ENCODE assay signal across 1 cellular context in the genomic region with DNA sequence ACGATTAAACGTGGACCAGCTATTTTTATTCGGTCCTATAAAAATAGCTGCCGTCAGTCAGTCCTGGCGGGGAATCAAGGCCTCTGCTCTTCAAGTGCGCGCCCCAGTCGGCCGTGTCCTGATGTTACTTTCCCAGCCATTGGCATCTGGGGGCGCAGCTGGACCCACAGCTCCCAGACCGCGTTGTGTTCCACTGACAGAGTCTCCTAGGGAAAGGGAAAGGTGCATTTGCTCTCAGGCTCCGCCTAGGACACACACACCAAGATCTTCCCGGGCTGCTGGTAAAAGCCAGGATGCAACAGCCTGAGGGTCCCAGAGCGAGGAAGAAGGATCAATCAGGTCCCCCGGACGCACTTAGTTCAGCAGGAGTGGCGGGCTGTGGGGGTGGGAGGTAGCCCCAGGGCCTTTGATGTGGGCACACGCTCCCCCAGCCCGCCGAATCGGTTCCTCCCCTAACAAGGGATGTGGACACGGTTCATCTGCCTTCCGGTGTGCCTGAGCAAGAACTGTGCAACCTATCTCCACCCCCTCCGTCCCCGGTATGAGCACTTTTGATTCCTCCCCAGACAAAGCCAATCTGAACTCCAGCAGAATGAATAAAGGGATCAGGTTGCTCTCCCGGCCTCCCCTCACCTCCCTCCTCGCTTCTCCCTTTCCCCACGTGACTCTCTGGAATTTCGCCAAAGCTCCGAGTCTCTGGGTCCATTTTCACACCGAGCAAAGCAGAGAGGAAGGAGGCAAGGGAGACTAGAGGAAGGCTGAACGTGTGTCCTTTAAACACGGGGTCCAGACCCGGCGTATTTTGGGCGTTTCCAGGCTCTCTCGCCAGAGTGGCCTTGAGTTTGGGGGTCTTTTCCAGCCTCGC.
TF ChIP-seq lines count a peak whose summit lies in the region.

No MANE protein-coding gene starts in this region.

TF ChIP-seq in HepG2, 621 proteins besides CTCF, POLR2A, EP300 and RAD21 (continued from another document and continues in another):
- TF ChIP-seq AKNA (CRISPR knock-in tag; IDR thresholded peaks at IDR 0.05; ENCODE audit: borderline replicate concordance) (no peak), ZNF598 (CRISPR knock-in tag; IDR thresholded peaks at IDR 0.05; ENCODE audit: borderline replicate concordance) (no peak), ZNF841 (CRISPR knock-in tag; IDR thresholded peaks at IDR 0.05; ENCODE audit: borderline replicate concordance) (no peak), POLR2AphosphoS2 (IDR thresholded peaks at IDR 0.05; ENCODE audit: low read depth, low read length) (no peak), ZNF572 (CRISPR knock-in tag; IDR thresholded peaks at IDR 0.05) (peak; percentile 84; the same call in 1 of the 2 replicates), ZNF616 (CRISPR knock-in tag; IDR thresholded peaks at IDR 0.05; ENCODE audit: low read depth) (no peak), ZMYM2 (CRISPR knock-in tag; IDR thresholded peaks at IDR 0.05) (no peak), RBFOX2 (IDR thresholded peaks at IDR 0.05; ENCODE audit: low read depth, low read length) (peak; percentile 43; the same call in 1 of the 2 replicates), RFX3 (CRISPR knock-in tag; IDR thresholded peaks at IDR 0.05) (no peak), ERF (CRISPR knock-in tag; IDR thresholded peaks at IDR 0.05) (no peak), HNRNPL (IDR thresholded peaks at IDR 0.05; ENCODE audit: low read depth, low read length) (0 out of 2 replicates have a peak, but pooled peaks have one; percentile 63), KDM5A (IDR thresholded peaks at IDR 0.05; ENCODE audit: borderline replicate concordance, low read length) (0 out of 2 replicates have a peak, but pooled peaks have one; percentile 35), TBX3 (IDR thresholded peaks at IDR 0.05; ENCODE audit: borderline replicate concordance) (no peak), ZFP1 (CRISPR knock-in tag; IDR thresholded peaks at IDR 0.05) (0 out of 2 replicates have a peak, but pooled peaks have one; percentile 17), ZKSCAN8 (CRISPR knock-in tag; IDR thresholded peaks at IDR 0.05; ENCODE audit: borderline replicate concordance) (0 out of 2 replicates have a peak, but pooled peaks have one; percentile 40), ZNF7 (CRISPR knock-in tag; IDR thresholded peaks at IDR 0.05) (no peak), HNF4G (IDR thresholded peaks at IDR 0.05; ENCODE audit: borderline replicate concordance, low read depth, low read length) (no peak), HNF4G (CRISPR knock-in tag; IDR thresholded peaks at IDR 0.05; ENCODE audit: borderline replicate concordance, low read depth) (no peak; the same call in 1 of the 2 replicates), SATB2 (CRISPR knock-in tag; IDR thresholded peaks at IDR 0.05) (no peak), GTF3A (CRISPR knock-in tag; conservative IDR thresholded peaks at IDR 0.05) (no peak), BRF2 (CRISPR knock-in tag; IDR thresholded peaks at IDR 0.05) (no peak), PRDM15 (CRISPR knock-in tag; IDR thresholded peaks at IDR 0.05) (0 out of 2 replicates have a peak, but pooled peaks have one; percentile 35), IKZF5 (CRISPR knock-in tag; IDR thresholded peaks at IDR 0.05) (peak; percentile 70), ZNF17 (CRISPR knock-in tag; IDR thresholded peaks at IDR 0.05) (no peak), ZNF260 (CRISPR knock-in tag; IDR thresholded peaks at IDR 0.05; ENCODE audit: borderline replicate concordance, low read depth) (no peak), ZNF317 (CRISPR knock-in tag; IDR thresholded peaks at IDR 0.05) (0 out of 2 replicates have a peak, but pooled peaks have one; percentile 34), GABPA (IDR thresholded peaks at IDR 0.05; ENCODE audit: low read depth, low read length) (peak; percentile 51), GABPA (CRISPR knock-in tag; IDR thresholded peaks at IDR 0.05; ENCODE audit: low read depth) (peak; percentile 53), ZNF12 (CRISPR knock-in tag; IDR thresholded peaks at IDR 0.05) (no peak), NFE2L2 (IDR thresholded peaks at IDR 0.05; ENCODE audit: low read length) (no peak), KLF16 (CRISPR knock-in tag; IDR thresholded peaks at IDR 0.05) (peak in 1 of 2 experiments; percentile 34; a peak in 2 of 4 replicates), ZNF713 (CRISPR knock-in tag; IDR thresholded peaks at IDR 0.05) (no peak), ZSCAN22 (CRISPR knock-in tag; IDR thresholded peaks at IDR 0.05) (no peak), ZNF430 (CRISPR knock-in tag; IDR thresholded peaks at IDR 0.05) (0 out of 2 replicates have a peak, but pooled peaks have one; percentile 4)
- TF ChIP-seq, protein P1, sequence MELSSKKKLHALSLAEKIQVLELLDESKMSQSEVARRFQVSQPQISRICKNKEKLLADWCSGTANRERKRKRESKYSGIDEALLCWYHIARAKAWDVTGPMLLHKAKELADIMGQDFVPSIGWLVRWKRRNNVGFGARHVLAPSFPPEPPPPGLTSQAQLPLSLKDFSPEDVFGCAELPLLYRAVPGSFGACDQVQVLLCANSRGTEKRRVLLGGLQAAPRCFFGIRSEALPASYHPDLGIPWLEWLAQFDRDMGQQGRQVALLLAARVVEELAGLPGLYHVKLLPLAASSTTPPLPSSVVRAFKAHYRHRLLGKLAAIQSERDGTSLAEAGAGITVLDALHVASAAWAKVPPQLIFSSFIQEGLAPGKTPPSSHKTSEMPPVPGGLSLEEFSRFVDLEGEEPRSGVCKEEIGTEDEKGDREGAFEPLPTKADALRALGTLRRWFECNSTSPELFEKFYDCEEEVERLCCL (CRISPR knock-in tag; IDR thresholded peaks at IDR 0.05; ENCODE audit: borderline replicate concordance), result no peak
- TF ChIP-seq, protein P2, sequence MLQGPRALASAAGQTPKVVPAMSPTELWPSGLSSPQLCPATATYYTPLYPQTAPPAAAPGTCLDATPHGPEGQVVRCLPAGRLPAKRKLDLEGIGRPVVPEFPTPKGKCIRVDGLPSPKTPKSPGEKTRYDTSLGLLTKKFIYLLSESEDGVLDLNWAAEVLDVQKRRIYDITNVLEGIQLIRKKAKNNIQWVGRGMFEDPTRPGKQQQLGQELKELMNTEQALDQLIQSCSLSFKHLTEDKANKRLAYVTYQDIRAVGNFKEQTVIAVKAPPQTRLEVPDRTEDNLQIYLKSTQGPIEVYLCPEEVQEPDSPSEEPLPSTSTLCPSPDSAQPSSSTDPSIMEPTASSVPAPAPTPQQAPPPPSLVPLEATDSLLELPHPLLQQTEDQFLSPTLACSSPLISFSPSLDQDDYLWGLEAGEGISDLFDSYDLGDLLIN (CRISPR knock-in tag; IDR thresholded peaks at IDR 0.05; ENCODE audit: borderline replicate concordance), result peak; percentile 35; the same call in 1 of the 2 replicates
- TF ChIP-seq, protein P3, sequence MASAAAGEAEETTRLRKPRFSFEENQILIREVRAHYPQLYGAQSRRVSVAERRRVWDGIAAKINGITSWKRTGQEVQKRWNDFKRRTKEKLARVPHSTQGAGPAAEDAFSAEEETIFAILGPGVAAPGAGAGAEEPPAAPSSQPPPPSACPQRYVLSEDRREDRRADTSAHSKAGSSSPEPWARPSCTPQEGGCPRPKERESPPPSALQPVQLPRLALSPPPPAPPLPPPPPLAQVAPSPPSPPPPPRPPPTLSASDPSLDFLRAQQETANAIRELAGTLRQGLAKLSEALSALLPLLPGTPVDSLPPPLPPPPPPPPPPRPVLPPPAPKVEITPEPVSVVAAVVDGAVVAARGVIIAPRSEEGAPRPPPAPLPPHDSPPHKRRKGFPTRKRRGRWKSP (CRISPR knock-in tag; IDR thresholded peaks at IDR 0.05), result peak; percentile 45
- TF ChIP-seq, protein P4, sequence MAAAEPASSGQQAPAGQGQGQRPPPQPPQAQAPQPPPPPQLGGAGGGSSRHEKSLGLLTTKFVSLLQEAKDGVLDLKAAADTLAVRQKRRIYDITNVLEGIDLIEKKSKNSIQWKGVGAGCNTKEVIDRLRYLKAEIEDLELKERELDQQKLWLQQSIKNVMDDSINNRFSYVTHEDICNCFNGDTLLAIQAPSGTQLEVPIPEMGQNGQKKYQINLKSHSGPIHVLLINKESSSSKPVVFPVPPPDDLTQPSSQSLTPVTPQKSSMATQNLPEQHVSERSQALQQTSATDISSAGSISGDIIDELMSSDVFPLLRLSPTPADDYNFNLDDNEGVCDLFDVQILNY (CRISPR knock-in tag; conservative IDR thresholded peaks at IDR 0.05), result peak; percentile 36; the same call in 1 of the 2 replicates
- TF ChIP-seq, protein P5, sequence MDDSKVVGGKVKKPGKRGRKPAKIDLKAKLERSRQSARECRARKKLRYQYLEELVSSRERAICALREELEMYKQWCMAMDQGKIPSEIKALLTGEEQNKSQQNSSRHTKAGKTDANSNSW (CRISPR knock-in tag; IDR thresholded peaks at IDR 0.05; ENCODE audit: borderline replicate concordance), result no peak
- TF ChIP-seq, protein P6, sequence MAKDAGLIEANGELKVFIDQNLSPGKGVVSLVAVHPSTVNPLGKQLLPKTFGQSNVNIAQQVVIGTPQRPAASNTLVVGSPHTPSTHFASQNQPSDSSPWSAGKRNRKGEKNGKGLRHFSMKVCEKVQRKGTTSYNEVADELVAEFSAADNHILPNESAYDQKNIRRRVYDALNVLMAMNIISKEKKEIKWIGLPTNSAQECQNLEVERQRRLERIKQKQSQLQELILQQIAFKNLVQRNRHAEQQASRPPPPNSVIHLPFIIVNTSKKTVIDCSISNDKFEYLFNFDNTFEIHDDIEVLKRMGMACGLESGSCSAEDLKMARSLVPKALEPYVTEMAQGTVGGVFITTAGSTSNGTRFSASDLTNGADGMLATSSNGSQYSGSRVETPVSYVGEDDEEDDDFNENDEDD (CRISPR knock-in tag; IDR thresholded peaks at IDR 0.05; ENCODE audit: borderline replicate concordance), result peak; percentile 58; the same call in 1 of the 2 replicates
